Comparison of ENCODE assay signal across 40 cellular contexts in genomic region chr6:43280234-43280633, GRCh38. TPM values are rescaled to one million over a fixed set of nuclear protein-coding genes. Genes with fewer than 3 reads are reported as not detected.
"Had no signal": no experiment of that assay in that cellular context is flagged by ENCODE, and none has a peak within 500 bp of the region (broad histone marks: within the 10 kb centered on the region; RNA-seq: fewer than 3 reads in every experiment).

No MANE protein-coding gene starts in this region.

- H3K9me3 ChIP-seq: ascending aorta had no signal

- H3K27ac ChIP-seq: ascending aorta, cardiac muscle cell, VCaP had no signal

- DNase-seq: activated B cell treated with CpG ODN at 0.5 μM for 24 hours; activated CD4-positive, alpha-beta memory T cell treated with anti-CD3 and anti-CD28 coated beads for 36 hours; activated CD4-positive, alpha-beta T cell treated with anti-CD3 and anti-CD28 coated beads for 4 hours; activated CD4-positive, alpha-beta T cell treated with anti-CD3 and anti-CD28 coated beads, Interleukin-2, amount 10 ng/mL, durations not matched to agents 24 days and 14 days; activated CD4-positive, alpha-beta T cell treated with anti-CD3 and anti-CD28 coated beads, Interleukin-2, amount 50 U/mL, for 1 hour; activated CD4-positive, alpha-beta T cell treated with anti-CD3 and anti-CD28 coated beads, Interleukin-2, amount 50 U/mL, for 4 hours; activated CD4-positive, CD25-positive, alpha-beta regulatory T cell treated with anti-CD3 and anti-CD28 coated beads, Interleukin-2, amount 50 U/mL, for 72 hours; activated CD8-positive, alpha-beta memory T cell treated with anti-CD3 and anti-CD28 coated beads, Interleukin-2, amount 50 U/mL, for 4 hours; activated CD8-positive, alpha-beta T cell treated with anti-CD3 and anti-CD28 coated beads for 36 hours; activated effector memory CD4-positive, alpha-beta T cell treated with Interleukin-2 at 50 U/mL for 16 hours; activated gamma-delta T cell; activated naive CD4-positive, alpha-beta T cell treated with anti-CD3 and anti-CD28 coated beads, Interleukin-2, amount 10 ng/mL, durations not matched to agents 7 days and 5 days; activated naive CD4-positive, alpha-beta T cell treated with Interleukin-2 at 50 U/mL for 16 hours; activated naive CD8-positive, alpha-beta T cell treated with anti-CD3 and anti-CD28 coated beads, Interleukin-2, amount 10 ng/mL, durations not matched to agents 7 days and 5 days; activated naive CD8-positive, alpha-beta T cell treated with anti-CD3 and anti-CD28 coated beads, Interleukin-2, amount 50 U/mL, for 24 hours; activated T-cell treated with anti-CD3 and anti-CD28 coated beads for 4 hours; activated T-cell treated with anti-CD3 and anti-CD28 coated beads, Interleukin-2, amount 50 U/mL, for 1 hour; activated T-cell treated with anti-CD3 and anti-CD28 coated beads, Interleukin-2, amount 50 U/mL, for 4 hours; activated T-cell treated with anti-CD3 and anti-CD28 coated beads, Interleukin-2, amount 50 U/mL, for 72 hours; amygdala; anterior cingulate cortex; caudate nucleus; cerebellar nuclear complex; T-helper 1 cell; T-helper 2 cell; T-helper 9 cell had no signal

- H3K4me3 ChIP-seq: ascending aorta, cardiac muscle cell had no signal

- H3K36me3 ChIP-seq: ascending aorta, cardiac muscle cell had no signal

- H3K4me3 Mint-ChIP-seq: activated B cell treated with CpG ODN at 0.5 μM for 24 hours; activated CD4-positive, alpha-beta memory T cell treated with anti-CD3 and anti-CD28 coated beads for 36 hours; activated CD4-positive, alpha-beta T cell treated with anti-CD3 and anti-CD28 coated beads, Interleukin-2, amount 10 ng/mL, durations not matched to agents 24 days and 14 days; activated CD8-positive, alpha-beta T cell treated with anti-CD3 and anti-CD28 coated beads for 36 hours; activated naive CD4-positive, alpha-beta T cell treated with anti-CD3 and anti-CD28 coated beads, Interleukin-2, amount 10 ng/mL, durations not matched to agents 7 days and 5 days; activated naive CD4-positive, alpha-beta T cell treated with anti-CD3 and anti-CD28 coated beads, Interleukin-2, amount 50 U/mL, for 24 hours; activated naive CD8-positive, alpha-beta T cell; activated naive CD8-positive, alpha-beta T cell treated with anti-CD3 and anti-CD28 coated beads, Interleukin-2, amount 10 ng/mL, durations not matched to agents 7 days and 5 days; activated naive CD8-positive, alpha-beta T cell treated with anti-CD3 and anti-CD28 coated beads, Interleukin-2, amount 50 U/mL, for 24 hours; activated T-cell treated with anti-CD3 and anti-CD28 coated beads, Interleukin-2, amount 50 U/mL, for 4 hours; activated T-cell treated with anti-CD3 and anti-CD28 coated beads, Interleukin-2, amount 50 U/mL, for 72 hours; brain; central memory CD8-positive, alpha-beta T cell; T-helper 1 cell treated with Interleukin-12 subunit alpha and Interleukin-12 subunit beta and Interleukin-4 antibody, amounts not matched to agents 30 μg/mL and 1 μg/mL, for 36 hours; T-helper 2 cell treated with Interferon-gamma antibody and Interleukin-4, amounts not matched to agents 5 μg/mL and 100 μg/mL, for 36 hours had no signal

- ATAC-seq: activated CD8-positive, alpha-beta T cell treated with anti-CD3 and anti-CD28 coated beads for 36 hours; activated naive CD8-positive, alpha-beta T cell treated with anti-CD3 and anti-CD28 coated beads, Interleukin-2, amount 50 U/mL, for 24 hours; activated T-cell treated with anti-CD3 and anti-CD28 coated beads, Interleukin-2, amount 50 U/mL, for 4 hours; activated T-cell treated with anti-CD3 and anti-CD28 coated beads, Interleukin-2, amount 50 U/mL, for 72 hours had no signal

- H3K9me3 Mint-ChIP-seq: activated B cell treated with CpG ODN at 0.5 μM for 24 hours; activated CD4-positive, alpha-beta memory T cell treated with anti-CD3 and anti-CD28 coated beads for 36 hours; activated CD4-positive, alpha-beta T cell treated with anti-CD3 and anti-CD28 coated beads, Interleukin-2, amount 10 ng/mL, durations not matched to agents 24 days and 14 days; activated CD8-positive, alpha-beta T cell treated with anti-CD3 and anti-CD28 coated beads for 36 hours; activated naive CD4-positive, alpha-beta T cell treated with anti-CD3 and anti-CD28 coated beads, Interleukin-2, amount 10 ng/mL, durations not matched to agents 7 days and 5 days; activated naive CD4-positive, alpha-beta T cell treated with anti-CD3 and anti-CD28 coated beads, Interleukin-2, amount 50 U/mL, for 24 hours; activated naive CD8-positive, alpha-beta T cell treated with anti-CD3 and anti-CD28 coated beads, Interleukin-2, amount 10 ng/mL, durations not matched to agents 7 days and 5 days; activated naive CD8-positive, alpha-beta T cell treated with anti-CD3 and anti-CD28 coated beads, Interleukin-2, amount 50 U/mL, for 24 hours; activated T-cell treated with anti-CD3 and anti-CD28 coated beads, Interleukin-2, amount 50 U/mL, for 4 hours; activated T-cell treated with anti-CD3 and anti-CD28 coated beads, Interleukin-2, amount 50 U/mL, for 72 hours; activated T-helper 2 cell treated with anti-CD3 and anti-CD28 coated beads, Interferon-gamma antibody, Interleukin-2, Interleukin-4, amounts not matched to agents 10 μg/mL and 5 μg/mL and 100 μg/mL, durations not matched to agents 14 hours and 24 hours and 36 hours; central memory CD8-positive, alpha-beta T cell; T-helper 1 cell treated with Interleukin-12 subunit alpha and Interleukin-12 subunit beta and Interleukin-4 antibody, amounts not matched to agents 30 μg/mL and 1 μg/mL, for 36 hours; T-helper 2 cell treated with Interferon-gamma antibody and Interleukin-4, amounts not matched to agents 5 μg/mL and 100 μg/mL, for 36 hours had no signal

- H3K27me3 Mint-ChIP-seq: brain had no signal

- H3K36me3 Mint-ChIP-seq: activated CD4-positive, alpha-beta memory T cell treated with anti-CD3 and anti-CD28 coated beads for 36 hours; activated naive CD4-positive, alpha-beta T cell treated with anti-CD3 and anti-CD28 coated beads, Interleukin-2, amount 10 ng/mL, durations not matched to agents 7 days and 5 days; activated naive CD4-positive, alpha-beta T cell treated with anti-CD3 and anti-CD28 coated beads, Interleukin-2, amount 50 U/mL, for 24 hours; activated naive CD8-positive, alpha-beta T cell; activated naive CD8-positive, alpha-beta T cell treated with anti-CD3 and anti-CD28 coated beads, Interleukin-2, amount 10 ng/mL, durations not matched to agents 7 days and 5 days; brain had no signal

- H3K27ac Mint-ChIP-seq: activated B cell treated with CpG ODN at 0.5 μM for 24 hours; activated CD4-positive, alpha-beta memory T cell treated with anti-CD3 and anti-CD28 coated beads for 36 hours; activated CD4-positive, alpha-beta T cell treated with anti-CD3 and anti-CD28 coated beads, Interleukin-2, amount 10 ng/mL, durations not matched to agents 24 days and 14 days; activated CD8-positive, alpha-beta T cell treated with anti-CD3 and anti-CD28 coated beads for 36 hours; activated naive CD4-positive, alpha-beta T cell treated with anti-CD3 and anti-CD28 coated beads, Interleukin-2, amount 10 ng/mL, durations not matched to agents 7 days and 5 days; activated naive CD4-positive, alpha-beta T cell treated with anti-CD3 and anti-CD28 coated beads, Interleukin-2, amount 50 U/mL, for 24 hours; activated naive CD8-positive, alpha-beta T cell; activated naive CD8-positive, alpha-beta T cell treated with anti-CD3 and anti-CD28 coated beads, Interleukin-2, amount 10 ng/mL, durations not matched to agents 7 days and 5 days; activated naive CD8-positive, alpha-beta T cell treated with anti-CD3 and anti-CD28 coated beads, Interleukin-2, amount 50 U/mL, for 24 hours; activated T-cell treated with anti-CD3 and anti-CD28 coated beads, Interleukin-2, amount 50 U/mL, for 72 hours; activated T-helper 2 cell treated with anti-CD3 and anti-CD28 coated beads, Interferon-gamma antibody, Interleukin-2, Interleukin-4, amounts not matched to agents 10 μg/mL and 5 μg/mL and 100 μg/mL, durations not matched to agents 14 hours and 24 hours and 36 hours; brain; T-helper 1 cell treated with Interleukin-12 subunit alpha and Interleukin-12 subunit beta and Interleukin-4 antibody, amounts not matched to agents 30 μg/mL and 1 μg/mL, for 36 hours; T-helper 2 cell treated with Interferon-gamma antibody and Interleukin-4, amounts not matched to agents 5 μg/mL and 100 μg/mL, for 36 hours had no signal

RNA-seq across cellular contexts. Expression of gene SLC22A7, which starts 17.8 kb away (rescaled TPM):
- total RNA-seq: activated B cell treated with CpG ODN at 0.5 μM for 24 hours; activated CD4-positive, alpha-beta memory T cell treated with anti-CD3 and anti-CD28 coated beads for 36 hours; activated CD4-positive, alpha-beta T cell treated with anti-CD3 and anti-CD28 coated beads, Interleukin-2, amount 10 ng/mL, durations not matched to agents 24 days and 14 days; activated CD8-positive, alpha-beta memory T cell treated with anti-CD3 and anti-CD28 coated beads for 36 hours; activated CD8-positive, alpha-beta T cell treated with anti-CD3 and anti-CD28 coated beads for 36 hours; activated naive CD8-positive, alpha-beta T cell treated with anti-CD3 and anti-CD28 coated beads, Interleukin-2, amount 10 ng/mL, durations not matched to agents 7 days and 5 days; activated T-cell treated with anti-CD3 and anti-CD28 coated beads, Interleukin-2, amount 50 U/mL, for 4 hours; activated T-cell treated with anti-CD3 and anti-CD28 coated beads, Interleukin-2, amount 50 U/mL, for 72 hours; activated T-helper 2 cell treated with anti-CD3 and anti-CD28 coated beads, Interferon-gamma antibody, Interleukin-2, Interleukin-4, amounts not matched to agents 10 μg/mL and 5 μg/mL and 100 μg/mL, durations not matched to agents 14 hours and 24 hours and 36 hours; bronchial epithelial cell; cardiac muscle cell; chondrocyte had no signal
- polyA plus RNA-seq: adipose tissue had no signal

RNA-seq across cellular contexts. Expression of gene CRIP3, which starts 28.4 kb away (rescaled TPM):
- total RNA-seq: ascending aorta, bronchial epithelial cell had no signal

RNA-seq across cellular contexts. Expression of gene TTBK1, which starts 37.0 kb away (rescaled TPM):
- total RNA-seq: activated naive CD8-positive, alpha-beta T cell treated with anti-CD3 and anti-CD28 coated beads, Interleukin-2, amount 10 ng/mL, durations not matched to agents 7 days and 5 days; ascending aorta; bronchial epithelial cell had no signal
